In the genomic region with DNA sequence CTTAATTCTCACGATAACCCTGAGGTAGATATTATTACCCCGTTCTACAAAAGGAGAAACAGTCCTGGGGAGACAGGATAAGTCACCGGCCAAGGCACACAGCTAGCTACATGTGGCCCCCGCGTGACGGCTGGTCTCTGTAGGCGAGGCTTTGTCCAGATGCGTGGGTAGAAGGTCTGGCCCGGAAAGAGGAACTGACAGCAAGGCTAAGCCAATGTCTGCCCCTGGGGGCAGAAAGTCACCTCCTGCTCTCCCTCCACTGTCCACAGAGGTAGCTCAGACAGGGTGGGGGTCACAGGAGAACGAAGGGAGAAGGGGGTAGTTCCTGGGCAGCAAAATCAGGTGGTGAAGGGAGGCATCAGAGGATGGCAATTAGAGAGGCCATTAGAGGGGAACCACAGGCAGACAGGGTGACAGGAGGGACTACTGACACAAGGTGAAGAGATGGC, we compare ENCODE assay signal across 1 cellular context.
A peak's percentile ranks its signal among the peaks of the same experiment; 100 is the strongest.
TF ChIP-seq lines count a peak whose summit lies in the region.

No MANE protein-coding gene starts in this region.

TF ChIP-seq in K562, 482 proteins besides CTCF, POLR2A, EP300 and RAD21 (continued from another document and continues in another):
- TF ChIP-seq REST (CRISPR knock-in tag; IDR thresholded peaks at IDR 0.05; ENCODE audit: low read depth) (no peak), MECOM (CRISPR knock-in tag; IDR thresholded peaks at IDR 0.05) (no peak), CBFA2T3 (IDR thresholded peaks at IDR 0.05) (peak; percentile 58), ZNF174 (CRISPR knock-in tag; IDR thresholded peaks at IDR 0.05) (no peak), GABPA (tag; conservative IDR thresholded peaks at IDR 0.05; ENCODE audit: low read depth) (peak; percentile 53), KLF6 (CRISPR knock-in tag; IDR thresholded peaks at IDR 0.05; ENCODE audit: borderline replicate concordance) (no peak), NCOA6 (IDR thresholded peaks at IDR 0.05) (no peak), NR2C1 (IDR thresholded peaks at IDR 0.05) (no peak), NR2C1 (tag; IDR thresholded peaks at IDR 0.05) (no peak; the same call in 1 of the 2 replicates), ZNF717 (CRISPR knock-in tag; IDR thresholded peaks at IDR 0.05) (no peak), ZNF354B (CRISPR knock-in tag; IDR thresholded peaks at IDR 0.05) (no peak), ARID3A (IDR thresholded peaks at IDR 0.05; ENCODE audit: borderline replicate concordance, low read depth, low read length) (no peak), ZNF316 (IDR thresholded peaks at IDR 0.05) (no peak), MTA3 (IDR thresholded peaks at IDR 0.05; ENCODE audit: borderline replicate concordance) (peak; percentile 81), GABPB2 (CRISPR knock-in tag; conservative IDR thresholded peaks at IDR 0.05) (no peak), HEY1 (CRISPR knock-in tag; IDR thresholded peaks at IDR 0.05; ENCODE audit: borderline replicate concordance) (no peak), MYBL2 (IDR thresholded peaks at IDR 0.05; ENCODE audit: low read depth) (no peak), MYBL2 (CRISPR knock-in tag; IDR thresholded peaks at IDR 0.05; ENCODE audit: borderline replicate concordance) (no peak), CLOCK (CRISPR knock-in tag; IDR thresholded peaks at IDR 0.05; ENCODE audit: borderline replicate concordance) (no peak), TEAD4 (IDR thresholded peaks at IDR 0.05; ENCODE audit: low read length) (peak; percentile 61), TEAD4 (CRISPR knock-in tag; IDR thresholded peaks at IDR 0.05; ENCODE audit: borderline replicate concordance) (peak; percentile 8; the same call in 1 of the 2 replicates), ZNF830 (CRISPR knock-in tag; IDR thresholded peaks at IDR 0.05) (no peak), SNRNP70 (optimal IDR thresholded peaks at IDR 0.05; ENCODE audit: low read depth, low read length) (no peak), NEUROD1 (IDR thresholded peaks at IDR 0.05; ENCODE audit: borderline replicate concordance, low read depth, low read length, partially characterized antibody) (no peak), CREM (IDR thresholded peaks at IDR 0.05; ENCODE audit: low read depth) (peak; percentile 72)
- TF ChIP-seq, protein P1, sequence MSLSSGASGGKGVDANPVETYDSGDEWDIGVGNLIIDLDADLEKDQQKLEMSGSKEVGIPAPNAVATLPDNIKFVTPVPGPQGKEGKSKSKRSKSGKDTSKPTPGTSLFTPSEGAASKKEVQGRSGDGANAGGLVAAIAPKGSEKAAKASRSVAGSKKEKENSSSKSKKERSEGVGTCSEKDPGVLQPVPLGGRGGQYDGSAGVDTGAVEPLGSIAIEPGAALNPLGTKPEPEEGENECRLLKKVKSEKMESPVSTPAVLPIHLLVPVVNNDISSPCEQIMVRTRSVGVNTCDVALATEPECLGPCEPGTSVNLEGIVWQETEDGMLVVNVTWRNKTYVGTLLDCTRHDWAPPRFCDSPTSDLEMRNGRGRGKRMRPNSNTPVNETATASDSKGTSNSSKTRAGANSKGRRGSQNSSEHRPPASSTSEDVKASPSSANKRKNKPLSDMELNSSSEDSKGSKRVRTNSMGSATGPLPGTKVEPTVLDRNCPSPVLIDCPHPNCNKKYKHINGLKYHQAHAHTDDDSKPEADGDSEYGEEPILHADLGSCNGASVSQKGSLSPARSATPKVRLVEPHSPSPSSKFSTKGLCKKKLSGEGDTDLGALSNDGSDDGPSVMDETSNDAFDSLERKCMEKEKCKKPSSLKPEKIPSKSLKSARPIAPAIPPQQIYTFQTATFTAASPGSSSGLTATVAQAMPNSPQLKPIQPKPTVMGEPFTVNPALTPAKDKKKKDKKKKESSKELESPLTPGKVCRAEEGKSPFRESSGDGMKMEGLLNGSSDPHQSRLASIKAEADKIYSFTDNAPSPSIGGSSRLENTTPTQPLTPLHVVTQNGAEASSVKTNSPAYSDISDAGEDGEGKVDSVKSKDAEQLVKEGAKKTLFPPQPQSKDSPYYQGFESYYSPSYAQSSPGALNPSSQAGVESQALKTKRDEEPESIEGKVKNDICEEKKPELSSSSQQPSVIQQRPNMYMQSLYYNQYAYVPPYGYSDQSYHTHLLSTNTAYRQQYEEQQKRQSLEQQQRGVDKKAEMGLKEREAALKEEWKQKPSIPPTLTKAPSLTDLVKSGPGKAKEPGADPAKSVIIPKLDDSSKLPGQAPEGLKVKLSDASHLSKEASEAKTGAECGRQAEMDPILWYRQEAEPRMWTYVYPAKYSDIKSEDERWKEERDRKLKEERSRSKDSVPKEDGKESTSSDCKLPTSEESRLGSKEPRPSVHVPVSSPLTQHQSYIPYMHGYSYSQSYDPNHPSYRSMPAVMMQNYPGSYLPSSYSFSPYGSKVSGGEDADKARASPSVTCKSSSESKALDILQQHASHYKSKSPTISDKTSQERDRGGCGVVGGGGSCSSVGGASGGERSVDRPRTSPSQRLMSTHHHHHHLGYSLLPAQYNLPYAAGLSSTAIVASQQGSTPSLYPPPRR (CRISPR knock-in tag; IDR thresholded peaks at IDR 0.05; ENCODE audit: borderline replicate concordance) = no peak
- TF ChIP-seq, protein P2, sequence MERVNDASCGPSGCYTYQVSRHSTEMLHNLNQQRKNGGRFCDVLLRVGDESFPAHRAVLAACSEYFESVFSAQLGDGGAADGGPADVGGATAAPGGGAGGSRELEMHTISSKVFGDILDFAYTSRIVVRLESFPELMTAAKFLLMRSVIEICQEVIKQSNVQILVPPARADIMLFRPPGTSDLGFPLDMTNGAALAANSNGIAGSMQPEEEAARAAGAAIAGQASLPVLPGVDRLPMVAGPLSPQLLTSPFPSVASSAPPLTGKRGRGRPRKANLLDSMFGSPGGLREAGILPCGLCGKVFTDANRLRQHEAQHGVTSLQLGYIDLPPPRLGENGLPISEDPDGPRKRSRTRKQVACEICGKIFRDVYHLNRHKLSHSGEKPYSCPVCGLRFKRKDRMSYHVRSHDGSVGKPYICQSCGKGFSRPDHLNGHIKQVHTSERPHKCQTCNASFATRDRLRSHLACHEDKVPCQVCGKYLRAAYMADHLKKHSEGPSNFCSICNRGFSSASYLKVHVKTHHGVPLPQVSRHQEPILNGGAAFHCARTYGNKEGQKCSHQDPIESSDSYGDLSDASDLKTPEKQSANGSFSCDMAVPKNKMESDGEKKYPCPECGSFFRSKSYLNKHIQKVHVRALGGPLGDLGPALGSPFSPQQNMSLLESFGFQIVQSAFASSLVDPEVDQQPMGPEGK (CRISPR knock-in tag; IDR thresholded peaks at IDR 0.05; ENCODE audit: borderline replicate concordance) = no peak; the same call in 1 of the 2 replicates
- TF ChIP-seq, protein P3, sequence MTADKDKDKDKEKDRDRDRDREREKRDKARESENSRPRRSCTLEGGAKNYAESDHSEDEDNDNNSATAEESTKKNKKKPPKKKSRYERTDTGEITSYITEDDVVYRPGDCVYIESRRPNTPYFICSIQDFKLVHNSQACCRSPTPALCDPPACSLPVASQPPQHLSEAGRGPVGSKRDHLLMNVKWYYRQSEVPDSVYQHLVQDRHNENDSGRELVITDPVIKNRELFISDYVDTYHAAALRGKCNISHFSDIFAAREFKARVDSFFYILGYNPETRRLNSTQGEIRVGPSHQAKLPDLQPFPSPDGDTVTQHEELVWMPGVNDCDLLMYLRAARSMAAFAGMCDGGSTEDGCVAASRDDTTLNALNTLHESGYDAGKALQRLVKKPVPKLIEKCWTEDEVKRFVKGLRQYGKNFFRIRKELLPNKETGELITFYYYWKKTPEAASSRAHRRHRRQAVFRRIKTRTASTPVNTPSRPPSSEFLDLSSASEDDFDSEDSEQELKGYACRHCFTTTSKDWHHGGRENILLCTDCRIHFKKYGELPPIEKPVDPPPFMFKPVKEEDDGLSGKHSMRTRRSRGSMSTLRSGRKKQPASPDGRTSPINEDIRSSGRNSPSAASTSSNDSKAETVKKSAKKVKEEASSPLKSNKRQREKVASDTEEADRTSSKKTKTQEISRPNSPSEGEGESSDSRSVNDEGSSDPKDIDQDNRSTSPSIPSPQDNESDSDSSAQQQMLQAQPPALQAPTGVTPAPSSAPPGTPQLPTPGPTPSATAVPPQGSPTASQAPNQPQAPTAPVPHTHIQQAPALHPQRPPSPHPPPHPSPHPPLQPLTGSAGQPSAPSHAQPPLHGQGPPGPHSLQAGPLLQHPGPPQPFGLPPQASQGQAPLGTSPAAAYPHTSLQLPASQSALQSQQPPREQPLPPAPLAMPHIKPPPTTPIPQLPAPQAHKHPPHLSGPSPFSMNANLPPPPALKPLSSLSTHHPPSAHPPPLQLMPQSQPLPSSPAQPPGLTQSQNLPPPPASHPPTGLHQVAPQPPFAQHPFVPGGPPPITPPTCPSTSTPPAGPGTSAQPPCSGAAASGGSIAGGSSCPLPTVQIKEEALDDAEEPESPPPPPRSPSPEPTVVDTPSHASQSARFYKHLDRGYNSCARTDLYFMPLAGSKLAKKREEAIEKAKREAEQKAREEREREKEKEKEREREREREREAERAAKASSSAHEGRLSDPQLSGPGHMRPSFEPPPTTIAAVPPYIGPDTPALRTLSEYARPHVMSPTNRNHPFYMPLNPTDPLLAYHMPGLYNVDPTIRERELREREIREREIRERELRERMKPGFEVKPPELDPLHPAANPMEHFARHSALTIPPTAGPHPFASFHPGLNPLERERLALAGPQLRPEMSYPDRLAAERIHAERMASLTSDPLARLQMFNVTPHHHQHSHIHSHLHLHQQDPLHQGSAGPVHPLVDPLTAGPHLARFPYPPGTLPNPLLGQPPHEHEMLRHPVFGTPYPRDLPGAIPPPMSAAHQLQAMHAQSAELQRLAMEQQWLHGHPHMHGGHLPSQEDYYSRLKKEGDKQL (CRISPR knock-in tag; IDR thresholded peaks at IDR 0.05; ENCODE audit: borderline replicate concordance) = no peak
- TF ChIP-seq, protein P4, sequence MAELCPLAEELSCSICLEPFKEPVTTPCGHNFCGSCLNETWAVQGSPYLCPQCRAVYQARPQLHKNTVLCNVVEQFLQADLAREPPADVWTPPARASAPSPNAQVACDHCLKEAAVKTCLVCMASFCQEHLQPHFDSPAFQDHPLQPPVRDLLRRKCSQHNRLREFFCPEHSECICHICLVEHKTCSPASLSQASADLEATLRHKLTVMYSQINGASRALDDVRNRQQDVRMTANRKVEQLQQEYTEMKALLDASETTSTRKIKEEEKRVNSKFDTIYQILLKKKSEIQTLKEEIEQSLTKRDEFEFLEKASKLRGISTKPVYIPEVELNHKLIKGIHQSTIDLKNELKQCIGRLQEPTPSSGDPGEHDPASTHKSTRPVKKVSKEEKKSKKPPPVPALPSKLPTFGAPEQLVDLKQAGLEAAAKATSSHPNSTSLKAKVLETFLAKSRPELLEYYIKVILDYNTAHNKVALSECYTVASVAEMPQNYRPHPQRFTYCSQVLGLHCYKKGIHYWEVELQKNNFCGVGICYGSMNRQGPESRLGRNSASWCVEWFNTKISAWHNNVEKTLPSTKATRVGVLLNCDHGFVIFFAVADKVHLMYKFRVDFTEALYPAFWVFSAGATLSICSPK (IDR thresholded peaks at IDR 0.05; ENCODE audit: borderline replicate concordance) = no peak
- TF ChIP-seq, protein P5, sequence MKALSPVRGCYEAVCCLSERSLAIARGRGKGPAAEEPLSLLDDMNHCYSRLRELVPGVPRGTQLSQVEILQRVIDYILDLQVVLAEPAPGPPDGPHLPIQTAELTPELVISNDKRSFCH (CRISPR knock-in tag; IDR thresholded peaks at IDR 0.05) = no peak
- TF ChIP-seq, protein P5 (tag; IDR thresholded peaks at IDR 0.05) = peak; percentile 60
